In the genomic region with DNA sequence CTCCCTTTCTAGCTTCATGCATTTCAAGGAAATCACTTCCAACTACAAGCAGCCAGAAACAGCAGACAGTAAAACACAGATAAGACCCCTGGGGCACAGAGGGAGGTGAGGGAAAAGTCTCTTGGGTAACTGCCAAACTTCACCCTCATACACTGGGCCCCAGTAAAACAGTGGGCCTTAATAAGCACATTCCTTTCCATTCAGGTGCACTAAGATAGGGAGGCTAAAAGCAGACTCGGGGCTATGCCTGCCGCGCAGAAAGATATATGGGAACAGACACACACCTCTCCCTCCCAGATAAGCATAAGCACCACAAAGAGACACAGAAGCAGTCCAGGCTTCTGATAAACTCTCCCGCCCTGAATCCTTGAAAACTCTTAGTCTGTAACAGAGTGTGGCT, we compare ENCODE assay signal across 1 cellular context.
TF ChIP-seq lines count a peak whose summit lies in the region.

No MANE protein-coding gene starts in this region.

TF ChIP-seq in K562, 482 proteins besides CTCF, POLR2A, EP300 and RAD21 (continued from another document and continues in another):
- TF ChIP-seq SIN3A (IDR thresholded peaks at IDR 0.05; ENCODE audit: borderline replicate concordance in 2 of 2, control insufficient read depth in 1 of 2, low read depth in 2 of 2, low read length in 2 of 2) (no peak), TAF7 (tag; IDR thresholded peaks at IDR 0.05) (no peak), ZNF766 (CRISPR knock-in tag; conservative IDR thresholded peaks at IDR 0.05) (no peak), OTX1 (CRISPR knock-in tag; IDR thresholded peaks at IDR 0.05) (no peak), TCF7 (IDR thresholded peaks at IDR 0.05; ENCODE audit: borderline replicate concordance) (no peak), YBX1 (IDR thresholded peaks at IDR 0.05) (no peak), SRSF7 (optimal IDR thresholded peaks at IDR 0.05; ENCODE audit: low read depth, low read length) (no peak), ZNF780A (CRISPR knock-in tag; IDR thresholded peaks at IDR 0.05) (no peak), ZNF764 (CRISPR knock-in tag; IDR thresholded peaks at IDR 0.05; ENCODE audit: low read depth) (no peak), ZNF583 (CRISPR knock-in tag; IDR thresholded peaks at IDR 0.05) (no peak), HMG20A (CRISPR knock-in tag; conservative IDR thresholded peaks at IDR 0.05) (no peak), ZNF133 (CRISPR knock-in tag; IDR thresholded peaks at IDR 0.05) (no peak), ZBTB1 (CRISPR knock-in tag; IDR thresholded peaks at IDR 0.05; ENCODE audit: borderline replicate concordance, low read depth) (no peak), TEAD4 (IDR thresholded peaks at IDR 0.05; ENCODE audit: low read length) (peak; percentile 97), TEAD4 (CRISPR knock-in tag; IDR thresholded peaks at IDR 0.05; ENCODE audit: borderline replicate concordance) (no peak), NEUROD1 (IDR thresholded peaks at IDR 0.05; ENCODE audit: borderline replicate concordance, low read depth, low read length, partially characterized antibody) (no peak), SUPT5H (IDR thresholded peaks at IDR 0.05) (no peak), HLTF (IDR thresholded peaks at IDR 0.05) (peak; percentile 81), NFE2L1 (tag; IDR thresholded peaks at IDR 0.05; ENCODE audit: borderline replicate concordance, low read depth) (no peak), HEY1 (CRISPR knock-in tag; IDR thresholded peaks at IDR 0.05; ENCODE audit: borderline replicate concordance) (no peak), ZNF79 (CRISPR knock-in tag; IDR thresholded peaks at IDR 0.05; ENCODE audit: low read depth) (no peak)
- TF ChIP-seq, protein P1, sequence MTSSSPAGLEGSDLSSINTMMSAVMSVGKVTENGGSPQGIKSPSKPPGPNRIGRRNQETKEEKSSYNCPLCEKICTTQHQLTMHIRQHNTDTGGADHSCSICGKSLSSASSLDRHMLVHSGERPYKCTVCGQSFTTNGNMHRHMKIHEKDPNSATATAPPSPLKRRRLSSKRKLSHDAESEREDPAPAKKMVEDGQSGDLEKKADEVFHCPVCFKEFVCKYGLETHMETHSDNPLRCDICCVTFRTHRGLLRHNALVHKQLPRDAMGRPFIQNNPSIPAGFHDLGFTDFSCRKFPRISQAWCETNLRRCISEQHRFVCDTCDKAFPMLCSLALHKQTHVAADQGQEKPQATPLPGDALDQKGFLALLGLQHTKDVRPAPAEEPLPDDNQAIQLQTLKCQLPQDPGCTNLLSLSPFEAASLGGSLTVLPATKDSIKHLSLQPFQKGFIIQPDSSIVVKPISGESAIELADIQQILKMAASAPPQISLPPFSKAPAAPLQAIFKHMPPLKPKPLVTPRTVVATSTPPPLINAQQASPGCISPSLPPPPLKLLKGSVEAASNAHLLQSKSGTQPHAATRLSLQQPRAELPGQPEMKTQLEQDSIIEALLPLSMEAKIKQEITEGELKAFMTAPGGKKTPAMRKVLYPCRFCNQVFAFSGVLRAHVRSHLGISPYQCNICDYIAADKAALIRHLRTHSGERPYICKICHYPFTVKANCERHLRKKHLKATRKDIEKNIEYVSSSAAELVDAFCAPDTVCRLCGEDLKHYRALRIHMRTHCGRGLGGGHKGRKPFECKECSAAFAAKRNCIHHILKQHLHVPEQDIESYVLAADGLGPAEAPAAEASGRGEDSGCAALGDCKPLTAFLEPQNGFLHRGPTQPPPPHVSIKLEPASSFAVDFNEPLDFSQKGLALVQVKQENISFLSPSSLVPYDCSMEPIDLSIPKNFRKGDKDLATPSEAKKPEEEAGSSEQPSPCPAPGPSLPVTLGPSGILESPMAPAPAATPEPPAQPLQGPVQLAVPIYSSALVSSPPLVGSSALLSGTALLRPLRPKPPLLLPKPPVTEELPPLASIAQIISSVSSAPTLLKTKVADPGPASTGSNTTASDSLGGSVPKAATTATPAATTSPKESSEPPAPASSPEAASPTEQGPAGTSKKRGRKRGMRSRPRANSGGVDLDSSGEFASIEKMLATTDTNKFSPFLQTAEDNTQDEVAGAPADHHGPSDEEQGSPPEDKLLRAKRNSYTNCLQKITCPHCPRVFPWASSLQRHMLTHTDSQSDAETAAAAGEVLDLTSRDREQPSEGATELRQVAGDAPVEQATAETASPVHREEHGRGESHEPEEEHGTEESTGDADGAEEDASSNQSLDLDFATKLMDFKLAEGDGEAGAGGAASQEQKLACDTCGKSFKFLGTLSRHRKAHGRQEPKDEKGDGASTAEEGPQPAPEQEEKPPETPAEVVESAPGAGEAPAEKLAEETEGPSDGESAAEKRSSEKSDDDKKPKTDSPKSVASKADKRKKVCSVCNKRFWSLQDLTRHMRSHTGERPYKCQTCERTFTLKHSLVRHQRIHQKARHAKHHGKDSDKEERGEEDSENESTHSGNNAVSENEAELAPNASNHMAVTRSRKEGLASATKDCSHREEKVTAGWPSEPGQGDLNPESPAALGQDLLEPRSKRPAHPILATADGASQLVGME (CRISPR knock-in tag; IDR thresholded peaks at IDR 0.05): no peak
- TF ChIP-seq, protein P2, sequence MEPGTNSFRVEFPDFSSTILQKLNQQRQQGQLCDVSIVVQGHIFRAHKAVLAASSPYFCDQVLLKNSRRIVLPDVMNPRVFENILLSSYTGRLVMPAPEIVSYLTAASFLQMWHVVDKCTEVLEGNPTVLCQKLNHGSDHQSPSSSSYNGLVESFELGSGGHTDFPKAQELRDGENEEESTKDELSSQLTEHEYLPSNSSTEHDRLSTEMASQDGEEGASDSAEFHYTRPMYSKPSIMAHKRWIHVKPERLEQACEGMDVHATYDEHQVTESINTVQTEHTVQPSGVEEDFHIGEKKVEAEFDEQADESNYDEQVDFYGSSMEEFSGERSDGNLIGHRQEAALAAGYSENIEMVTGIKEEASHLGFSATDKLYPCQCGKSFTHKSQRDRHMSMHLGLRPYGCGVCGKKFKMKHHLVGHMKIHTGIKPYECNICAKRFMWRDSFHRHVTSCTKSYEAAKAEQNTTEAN (CRISPR knock-in tag; IDR thresholded peaks at IDR 0.05): no peak
- TF ChIP-seq, protein P3, sequence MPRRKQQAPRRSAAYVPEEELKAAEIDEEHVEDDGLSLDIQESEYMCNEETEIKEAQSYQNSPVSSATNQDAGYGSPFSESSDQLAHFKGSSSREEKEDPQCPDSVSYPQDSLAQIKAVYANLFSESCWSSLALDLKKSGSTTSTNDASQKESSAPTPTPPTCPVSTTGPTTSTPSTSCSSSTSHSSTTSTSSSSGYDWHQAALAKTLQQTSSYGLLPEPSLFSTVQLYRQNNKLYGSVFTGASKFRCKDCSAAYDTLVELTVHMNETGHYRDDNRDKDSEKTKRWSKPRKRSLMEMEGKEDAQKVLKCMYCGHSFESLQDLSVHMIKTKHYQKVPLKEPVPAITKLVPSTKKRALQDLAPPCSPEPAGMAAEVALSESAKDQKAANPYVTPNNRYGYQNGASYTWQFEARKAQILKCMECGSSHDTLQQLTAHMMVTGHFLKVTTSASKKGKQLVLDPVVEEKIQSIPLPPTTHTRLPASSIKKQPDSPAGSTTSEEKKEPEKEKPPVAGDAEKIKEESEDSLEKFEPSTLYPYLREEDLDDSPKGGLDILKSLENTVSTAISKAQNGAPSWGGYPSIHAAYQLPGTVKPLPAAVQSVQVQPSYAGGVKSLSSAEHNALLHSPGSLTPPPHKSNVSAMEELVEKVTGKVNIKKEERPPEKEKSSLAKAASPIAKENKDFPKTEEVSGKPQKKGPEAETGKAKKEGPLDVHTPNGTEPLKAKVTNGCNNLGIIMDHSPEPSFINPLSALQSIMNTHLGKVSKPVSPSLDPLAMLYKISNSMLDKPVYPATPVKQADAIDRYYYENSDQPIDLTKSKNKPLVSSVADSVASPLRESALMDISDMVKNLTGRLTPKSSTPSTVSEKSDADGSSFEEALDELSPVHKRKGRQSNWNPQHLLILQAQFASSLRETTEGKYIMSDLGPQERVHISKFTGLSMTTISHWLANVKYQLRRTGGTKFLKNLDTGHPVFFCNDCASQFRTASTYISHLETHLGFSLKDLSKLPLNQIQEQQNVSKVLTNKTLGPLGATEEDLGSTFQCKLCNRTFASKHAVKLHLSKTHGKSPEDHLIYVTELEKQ (CRISPR knock-in tag; IDR thresholded peaks at IDR 0.05): no peak
- TF ChIP-seq, protein P4, sequence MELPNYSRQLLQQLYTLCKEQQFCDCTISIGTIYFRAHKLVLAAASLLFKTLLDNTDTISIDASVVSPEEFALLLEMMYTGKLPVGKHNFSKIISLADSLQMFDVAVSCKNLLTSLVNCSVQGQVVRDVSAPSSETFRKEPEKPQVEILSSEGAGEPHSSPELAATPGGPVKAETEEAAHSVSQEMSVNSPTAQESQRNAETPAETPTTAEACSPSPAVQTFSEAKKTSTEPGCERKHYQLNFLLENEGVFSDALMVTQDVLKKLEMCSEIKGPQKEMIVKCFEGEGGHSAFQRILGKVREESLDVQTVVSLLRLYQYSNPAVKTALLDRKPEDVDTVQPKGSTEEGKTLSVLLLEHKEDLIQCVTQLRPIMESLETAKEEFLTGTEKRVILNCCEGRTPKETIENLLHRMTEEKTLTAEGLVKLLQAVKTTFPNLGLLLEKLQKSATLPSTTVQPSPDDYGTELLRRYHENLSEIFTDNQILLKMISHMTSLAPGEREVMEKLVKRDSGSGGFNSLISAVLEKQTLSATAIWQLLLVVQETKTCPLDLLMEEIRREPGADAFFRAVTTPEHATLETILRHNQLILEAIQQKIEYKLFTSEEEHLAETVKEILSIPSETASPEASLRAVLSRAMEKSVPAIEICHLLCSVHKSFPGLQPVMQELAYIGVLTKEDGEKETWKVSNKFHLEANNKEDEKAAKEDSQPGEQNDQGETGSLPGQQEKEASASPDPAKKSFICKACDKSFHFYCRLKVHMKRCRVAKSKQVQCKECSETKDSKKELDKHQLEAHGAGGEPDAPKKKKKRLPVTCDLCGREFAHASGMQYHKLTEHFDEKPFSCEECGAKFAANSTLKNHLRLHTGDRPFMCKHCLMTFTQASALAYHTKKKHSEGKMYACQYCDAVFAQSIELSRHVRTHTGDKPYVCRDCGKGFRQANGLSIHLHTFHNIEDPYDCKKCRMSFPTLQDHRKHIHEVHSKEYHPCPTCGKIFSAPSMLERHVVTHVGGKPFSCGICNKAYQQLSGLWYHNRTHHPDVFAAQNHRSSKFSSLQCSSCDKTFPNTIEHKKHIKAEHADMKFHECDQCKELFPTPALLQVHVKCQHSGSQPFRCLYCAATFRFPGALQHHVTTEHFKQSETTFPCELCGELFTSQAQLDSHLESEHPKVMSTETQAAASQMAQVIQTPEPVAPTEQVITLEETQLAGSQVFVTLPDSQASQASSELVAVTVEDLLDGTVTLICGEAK (IDR thresholded peaks at IDR 0.05): no peak
- TF ChIP-seq, protein P4 (CRISPR knock-in tag; IDR thresholded peaks at IDR 0.05): no peak
- TF ChIP-seq, protein P5, sequence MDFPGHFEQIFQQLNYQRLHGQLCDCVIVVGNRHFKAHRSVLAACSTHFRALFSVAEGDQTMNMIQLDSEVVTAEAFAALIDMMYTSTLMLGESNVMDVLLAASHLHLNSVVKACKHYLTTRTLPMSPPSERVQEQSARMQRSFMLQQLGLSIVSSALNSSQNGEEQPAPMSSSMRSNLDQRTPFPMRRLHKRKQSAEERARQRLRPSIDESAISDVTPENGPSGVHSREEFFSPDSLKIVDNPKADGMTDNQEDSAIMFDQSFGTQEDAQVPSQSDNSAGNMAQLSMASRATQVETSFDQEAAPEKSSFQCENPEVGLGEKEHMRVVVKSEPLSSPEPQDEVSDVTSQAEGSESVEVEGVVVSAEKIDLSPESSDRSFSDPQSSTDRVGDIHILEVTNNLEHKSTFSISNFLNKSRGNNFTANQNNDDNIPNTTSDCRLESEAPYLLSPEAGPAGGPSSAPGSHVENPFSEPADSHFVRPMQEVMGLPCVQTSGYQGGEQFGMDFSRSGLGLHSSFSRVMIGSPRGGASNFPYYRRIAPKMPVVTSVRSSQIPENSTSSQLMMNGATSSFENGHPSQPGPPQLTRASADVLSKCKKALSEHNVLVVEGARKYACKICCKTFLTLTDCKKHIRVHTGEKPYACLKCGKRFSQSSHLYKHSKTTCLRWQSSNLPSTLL (IDR thresholded peaks at IDR 0.05): no peak
- TF ChIP-seq, protein P6, sequence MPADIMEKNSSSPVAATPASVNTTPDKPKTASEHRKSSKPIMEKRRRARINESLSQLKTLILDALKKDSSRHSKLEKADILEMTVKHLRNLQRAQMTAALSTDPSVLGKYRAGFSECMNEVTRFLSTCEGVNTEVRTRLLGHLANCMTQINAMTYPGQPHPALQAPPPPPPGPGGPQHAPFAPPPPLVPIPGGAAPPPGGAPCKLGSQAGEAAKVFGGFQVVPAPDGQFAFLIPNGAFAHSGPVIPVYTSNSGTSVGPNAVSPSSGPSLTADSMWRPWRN (IDR thresholded peaks at IDR 0.05; ENCODE audit: low read depth): peak; percentile 74; the same call in 1 of the 2 replicates
- TF ChIP-seq, protein P7, sequence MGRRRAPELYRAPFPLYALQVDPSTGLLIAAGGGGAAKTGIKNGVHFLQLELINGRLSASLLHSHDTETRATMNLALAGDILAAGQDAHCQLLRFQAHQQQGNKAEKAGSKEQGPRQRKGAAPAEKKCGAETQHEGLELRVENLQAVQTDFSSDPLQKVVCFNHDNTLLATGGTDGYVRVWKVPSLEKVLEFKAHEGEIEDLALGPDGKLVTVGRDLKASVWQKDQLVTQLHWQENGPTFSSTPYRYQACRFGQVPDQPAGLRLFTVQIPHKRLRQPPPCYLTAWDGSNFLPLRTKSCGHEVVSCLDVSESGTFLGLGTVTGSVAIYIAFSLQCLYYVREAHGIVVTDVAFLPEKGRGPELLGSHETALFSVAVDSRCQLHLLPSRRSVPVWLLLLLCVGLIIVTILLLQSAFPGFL (CRISPR knock-in tag; IDR thresholded peaks at IDR 0.05): no peak
- TF ChIP-seq, protein P8, sequence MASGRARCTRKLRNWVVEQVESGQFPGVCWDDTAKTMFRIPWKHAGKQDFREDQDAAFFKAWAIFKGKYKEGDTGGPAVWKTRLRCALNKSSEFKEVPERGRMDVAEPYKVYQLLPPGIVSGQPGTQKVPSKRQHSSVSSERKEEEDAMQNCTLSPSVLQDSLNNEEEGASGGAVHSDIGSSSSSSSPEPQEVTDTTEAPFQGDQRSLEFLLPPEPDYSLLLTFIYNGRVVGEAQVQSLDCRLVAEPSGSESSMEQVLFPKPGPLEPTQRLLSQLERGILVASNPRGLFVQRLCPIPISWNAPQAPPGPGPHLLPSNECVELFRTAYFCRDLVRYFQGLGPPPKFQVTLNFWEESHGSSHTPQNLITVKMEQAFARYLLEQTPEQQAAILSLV (tag; IDR thresholded peaks at IDR 0.05): no peak
